ENCODE assay signal across 8 cellular contexts in the genomic region with DNA sequence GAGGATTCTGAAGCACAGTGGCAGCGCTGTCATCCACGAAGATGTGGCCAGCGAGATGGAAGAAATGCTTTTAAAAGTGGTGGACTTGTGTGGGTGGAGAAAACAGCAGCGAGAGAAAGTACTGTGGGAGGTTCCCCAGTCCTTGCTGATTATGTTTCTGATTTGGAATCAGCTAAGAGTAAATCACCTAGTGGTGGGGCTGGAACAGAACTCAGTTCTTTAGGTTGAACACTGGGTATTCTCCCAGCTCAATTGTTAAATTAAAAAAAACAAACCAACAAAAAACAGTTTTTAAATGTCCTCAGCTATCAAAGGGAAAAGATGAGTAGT. TPM values are rescaled to one million over a fixed set of nuclear protein-coding genes. Genes with fewer than 3 reads are reported as not detected.
A peak's percentile ranks its signal among the peaks of the same experiment; 100 is the strongest.
DNase-seq lines count a peak whose midpoint lies in the region; ATAC-seq and TF ChIP-seq lines count a peak whose summit lies in the region.

No MANE protein-coding gene starts in this region.

- H3K9me3 Mint-ChIP-seq in CD4-positive, alpha-beta T cell, result no peaks in the 10 kb centered on the region
- H3K9me3 Mint-ChIP-seq in activated CD4-positive, alpha-beta T cell treated with anti-CD3 and anti-CD28 coated beads, Interleukin-2, amount 10 ng/mL, durations not matched to agents 7 days and 5 days, result peaks cover 3% of the 10 kb centered on the region

- no peak for TF ChIP-seq CTCF in CD4-positive, alpha-beta T cell (IDR thresholded peaks at IDR 0.05)
- peak; percentile 34 for TF ChIP-seq CTCF in retinal pigment epithelial cell (conservative IDR thresholded peaks at IDR 0.05; ENCODE audit: low read depth, low read length)

- H3K27me3 Mint-ChIP-seq in CD4-positive, alpha-beta T cell, result peaks cover 32% of the 10 kb centered on the region
- H3K27me3 Mint-ChIP-seq in activated CD4-positive, alpha-beta T cell treated with anti-CD3 and anti-CD28 coated beads, Interleukin-2, amount 10 ng/mL, durations not matched to agents 7 days and 5 days, result peaks cover 24% of the 10 kb centered on the region

- no peaks in the 10 kb centered on the region for H3K9me3 ChIP-seq in CD4-positive, alpha-beta T cell (ENCODE audit: control insufficient read depth, low read length)

- DNase-seq in CD4-positive, alpha-beta T cell, result peak in 1 of 10 experiments; percentile 2
- DNase-seq in activated CD4-positive, alpha-beta T cell treated with anti-CD3 and anti-CD28 coated beads, Interleukin-2, amount 10 ng/mL, durations not matched to agents 7 days and 5 days, result no peak
- peak; percentile 22 for DNase-seq in glomerular endothelial cell (ENCODE audit: extremely low read depth, low read depth, low spot score)
- peak; percentile 0 for DNase-seq in retinal pigment epithelial cell (ENCODE audit: low read depth)
- DNase-seq in GDM1 (lab: John Stamatoyannopoulos, UW), result no peak
- no peak for DNase-seq in pons (ENCODE audit: low spot score)

- peak; percentile 72 for ATAC-seq in CD4-positive, alpha-beta T cell (ENCODE audit: poor library complexity)
- ATAC-seq in GM19328 (IDR thresholded peaks at IDR 0.05; ENCODE audit: unreplicated experiment) (peak; percentile 38), HG03432 (IDR thresholded peaks at IDR 0.05; ENCODE audit: unreplicated experiment) (peak; percentile 29)

- peaks cover 21% of the 10 kb centered on the region for H3K27me3 ChIP-seq in CD4-positive, alpha-beta T cell (ENCODE audit: control insufficient read depth, insufficient read depth, low read length)

- intact Hi-C loops in CD4-positive, alpha-beta T cell (cut with DNase I, micrococcal nuclease), result no loop called here

- H3K36me3 Mint-ChIP-seq in CD4-positive, alpha-beta T cell (ENCODE audit: low read depth), result peaks cover 27% of the 10 kb centered on the region
- peaks cover 18% of the 10 kb centered on the region for H3K36me3 Mint-ChIP-seq in activated CD4-positive, alpha-beta T cell treated with anti-CD3 and anti-CD28 coated beads, Interleukin-2, amount 10 ng/mL, durations not matched to agents 7 days and 5 days (ENCODE audit: low read depth)

- H3K4me1 Mint-ChIP-seq in CD4-positive, alpha-beta T cell (ENCODE audit: low read depth), result peaks cover 45% of the 10 kb centered on the region
- H3K4me1 Mint-ChIP-seq in activated CD4-positive, alpha-beta T cell treated with anti-CD3 and anti-CD28 coated beads, Interleukin-2, amount 10 ng/mL, durations not matched to agents 7 days and 5 days, result peaks cover 19% of the 10 kb centered on the region

- H3K4me3 ChIP-seq in retinal pigment epithelial cell (ENCODE audit: low read length), result peak overlapping the region; percentile 91

- no peak overlapping the region for H3K27ac ChIP-seq in CD4-positive, alpha-beta T cell (ENCODE audit: low read depth, low read length)

- CTCF ChIA-PET in CD4-positive, alpha-beta T cell (lab: Charles Lee), result interaction anchor here (0.5 to 1.0 kb wide), 2 partner anchors 65 to 597 kb away, joined by 4 read pairs; no protein-coding TSS in a partner anchor
- CTCF ChIA-PET in activated CD4-positive, alpha-beta T cell treated with anti-CD3 and anti-CD28 coated beads, Interleukin-2, amount 10 ng/mL, durations not matched to agents 7 days and 5 days (lab: Charles Lee), result interaction anchor here (0.6 to 1.0 kb wide), 2 partner anchors 15 to 59 kb away, joined by 4 read pairs; no protein-coding TSS in a partner anchor

- H3K27ac Mint-ChIP-seq in CD4-positive, alpha-beta T cell, result peak overlapping the region; percentile 4
- H3K27ac Mint-ChIP-seq in activated CD4-positive, alpha-beta T cell treated with anti-CD3 and anti-CD28 coated beads, Interleukin-2, amount 10 ng/mL, durations not matched to agents 7 days and 5 days, result no peak overlapping the region

- POLR2A ChIA-PET in CD4-positive, alpha-beta T cell (lab: Charles Lee), result interaction anchor here (0.9 kb wide), 1 partner anchor 65 kb away, joined by 3 read pairs; no protein-coding TSS in a partner anchor
- POLR2A ChIA-PET in activated CD4-positive, alpha-beta T cell treated with anti-CD3 and anti-CD28 coated beads, Interleukin-2, amount 10 ng/mL, durations not matched to agents 7 days and 5 days (lab: Charles Lee), result no interaction called here

- H3K4me3 Mint-ChIP-seq in CD4-positive, alpha-beta T cell, result peak overlapping the region; percentile 86
- H3K4me3 Mint-ChIP-seq in activated CD4-positive, alpha-beta T cell treated with anti-CD3 and anti-CD28 coated beads, Interleukin-2, amount 10 ng/mL, durations not matched to agents 7 days and 5 days, result peak overlapping the region; percentile 80

RNA-seq across cellular contexts. Expression of a gene that starts 0.5 kb away (rescaled TPM):
- total RNA-seq in CD4-positive, alpha-beta T cell, result under 1 TPM; 0.92 to 0.93 TPM
- total RNA-seq in activated CD4-positive, alpha-beta T cell treated with anti-CD3 and anti-CD28 coated beads, Interleukin-2, amount 10 ng/mL, durations not matched to agents 7 days and 5 days, result 1 to 10 TPM; 9.0 to 9.1 TPM
- 8.7 and 11.1 TPM in 2 replicates for total RNA-seq in glomerular endothelial cell

Comparison
In these comparisons a context has a peak if more than half of its experiments do, and no peak if none do; other contexts are left out.
1. DNase-seq: peak in glomerular endothelial cell (single experiment) and retinal pigment epithelial cell (single experiment); none in activated CD4-positive, alpha-beta T cell treated with anti-CD3 and anti-CD28 coated beads, Interleukin-2, amount 10 ng/mL, durations not matched to agents 7 days and 5 days (single experiment), GDM1 (single experiment) and pons (single experiment).
2. Peak in every context shown above with its lines, with median percentiles within 50 percentile points of each other: ATAC-seq.